Comparison of ENCODE assay signal across 1 cellular context in genomic region chr14:103724116-103724515, GRCh38.
A peak's percentile ranks its signal among the peaks of the same experiment; 100 is the strongest.
TF ChIP-seq lines count a peak whose summit lies in the region.

No MANE protein-coding gene starts in this region.

TF ChIP-seq in K562, 482 proteins besides CTCF, POLR2A, EP300 and RAD21:
- TF ChIP-seq ILF3 (IDR thresholded peaks at IDR 0.05; ENCODE audit: borderline replicate concordance) (no peak), SMAD2 (IDR thresholded peaks at IDR 0.05; ENCODE audit: low read depth, low read length) (no peak), POLR2G (IDR thresholded peaks at IDR 0.05; ENCODE audit: low read depth, low read length) (0 out of 2 replicates have a peak, but pooled peaks have one; percentile 15), RNF219 (CRISPR knock-in tag; IDR thresholded peaks at IDR 0.05) (no peak), NFIC (IDR thresholded peaks at IDR 0.05) (peak; percentile 71), ZNF780A (CRISPR knock-in tag; IDR thresholded peaks at IDR 0.05) (no peak), ZBTB11 (CRISPR knock-in tag; IDR thresholded peaks at IDR 0.05) (no peak)
